Comparison of ENCODE assay signal across 12 cellular contexts in genomic region chr16:57190136-57190535, GRCh38.
"Had no signal": no experiment of that assay in that cellular context is flagged by ENCODE, and none has a peak within 500 bp of the region (broad histone marks: within the 10 kb centered on the region; RNA-seq: fewer than 3 reads in every experiment).

No MANE protein-coding gene starts in this region.

- DNase-seq: activated CD4-positive, alpha-beta T cell treated with anti-CD3 and anti-CD28 coated beads, Interleukin-2, amount 10 ng/mL, durations not matched to agents 7 days and 5 days; activated CD4-positive, CD25-positive, alpha-beta regulatory T cell; activated CD8-positive, alpha-beta memory T cell treated with anti-CD3 and anti-CD28 coated beads for 24 hours; activated naive CD4-positive, alpha-beta T cell treated with Interleukin-2 at 50 U/mL for 16 hours; effector memory CD4-positive, alpha-beta T cell; hypothalamus; left cardiac atrium; natural killer cell; occipital lobe; psoas muscle; stimulated activated CD4-positive, alpha-beta T cell treated with anti-CD3 and anti-CD28 coated beads, Interleukin-15, amount 100 ng/mL, for 24 hours had no signal

- H3K9me3 ChIP-seq: psoas muscle had no signal

- H3K4me3 ChIP-seq: lung, psoas muscle had no signal

- H3K27ac ChIP-seq: psoas muscle had no signal
